8 cellular contexts compared by ENCODE assay signal in genomic region chr16:27972500-27972899, GRCh38.
A peak's percentile ranks its signal among the peaks of the same experiment; 100 is the strongest.
DNase-seq lines count a peak whose midpoint lies in the region; ATAC-seq and TF ChIP-seq lines count a peak whose summit lies in the region.

No MANE protein-coding gene starts in this region.

- no peaks in the 10 kb centered on the region for H3K4me1 Mint-ChIP-seq in chondrocyte (ENCODE audit: low read depth)

- H3K27ac Mint-ChIP-seq in chondrocyte (ENCODE audit: unreplicated experiment), result no peak overlapping the region

- H3K36me3 Mint-ChIP-seq in chondrocyte (ENCODE audit: low read depth), result no peaks in the 10 kb centered on the region

- peaks cover 35% of the 10 kb centered on the region for H3K27me3 Mint-ChIP-seq in chondrocyte (ENCODE audit: low read depth)

- peak; percentile 67 for DNase-seq in NCI-H2196 (lab: John Stamatoyannopoulos, UW; ENCODE audit: unreplicated experiment)
- no peak for DNase-seq in NCI-H2196 treated with DMSO at 0.1 percent for 48 hours (lab: John Stamatoyannopoulos, UW; ENCODE audit: unreplicated experiment)
- peak; percentile 19 for DNase-seq in LHCN-M2 (ENCODE audit: low read depth)
- DNase-seq in T-helper 1 cell, result peak in 3 of 5 donors; percentile 22 to 56 (median 37)
- DNase-seq in chondrocyte (ENCODE audit: low spot score), result no peak
- DNase-seq in lung microvascular endothelial cell (ENCODE audit: low read depth in 2 of 2), result peak; percentile 48 to 65
- peak; percentile 41 for DNase-seq in superior temporal gyrus (ENCODE audit: extremely low spot score)

- peaks cover 8% of the 10 kb centered on the region for H3K9me3 Mint-ChIP-seq in chondrocyte (ENCODE audit: low read depth)

- peak; percentile 79 for TF ChIP-seq CTCF in chondrocyte (IDR thresholded peaks at IDR 0.05)

- ATAC-seq in GM21515 (IDR thresholded peaks at IDR 0.05; ENCODE audit: unreplicated experiment), result no peak

- no peak overlapping the region for H3K4me3 Mint-ChIP-seq in chondrocyte (ENCODE audit: unreplicated experiment)

Comparison
In these comparisons a context has a peak if more than half of its experiments do, and no peak if none do; other contexts are left out.
1. DNase-seq: peak in NCI-H2196 (single experiment), LHCN-M2 (single experiment), T-helper 1 cell (3 of 5), lung microvascular endothelial cell (2 of 2) and superior temporal gyrus (single experiment); none in NCI-H2196 treated with DMSO at 0.1 percent for 48 hours (single experiment) and chondrocyte (single experiment).